14 cellular contexts compared by ENCODE assay signal in the genomic region with DNA sequence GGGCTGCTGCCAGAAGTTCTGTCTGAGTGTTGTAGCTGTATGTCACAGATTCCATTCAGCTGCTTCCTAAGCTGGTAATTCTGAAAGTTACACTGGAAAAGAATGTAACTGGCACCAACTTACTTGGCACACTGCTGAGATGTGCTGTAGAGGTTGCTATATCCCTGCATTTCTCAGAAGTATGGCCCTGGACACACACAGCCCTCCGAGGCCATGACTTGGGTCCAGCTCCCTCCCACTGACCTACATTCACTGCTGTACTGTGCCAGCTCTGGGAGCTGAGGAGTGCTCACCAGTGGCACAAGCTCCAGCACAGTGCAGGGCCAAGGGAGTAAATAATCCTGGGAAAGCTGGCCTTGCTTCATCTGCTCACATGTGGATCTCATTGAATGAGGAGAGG. TPM values are rescaled to one million over a fixed set of nuclear protein-coding genes. Genes with fewer than 3 reads are reported as not detected.
DNase-seq lines count a peak whose midpoint lies in the region; ATAC-seq and TF ChIP-seq lines count a peak whose summit lies in the region.
"Had no signal": no experiment of that assay in that cellular context is flagged by ENCODE, and none has a peak within 500 bp of the region (broad histone marks: within the 10 kb centered on the region; RNA-seq: fewer than 3 reads in every experiment).

No MANE protein-coding gene starts in this region.

- peak; percentile 51 for DNase-seq in AG20443 (ENCODE audit: low spot score)
- DNase-seq in hypothalamus (lab: John Stamatoyannopoulos, UW) = peak in 39 of 51 donors; percentile 2 to 78 (median 35)
- peak; percentile 87 for DNase-seq in sigmoid colon
- no peak for DNase-seq in effector CD8-positive, alpha-beta T cell (lab: John Stamatoyannopoulos, UW)
- no peak for DNase-seq in SKM-1 (lab: John Stamatoyannopoulos, UW; ENCODE audit: unreplicated experiment)
- no peak for DNase-seq in HK-2 (ENCODE audit: unreplicated experiment)
- DNase-seq: activated T-cell treated with anti-CD3 and anti-CD28 coated beads, Interleukin-2, amount 50 U/mL, for 48 hours; BE2C; NCI-H1417 treated with DMSO at 0.1 percent for 48 hours; NCI-H82; stimulated activated naive CD4-positive, alpha-beta T cell had no signal

- peaks cover 75% of the 10 kb centered on the region for H3K36me3 Mint-ChIP-seq in brain

- H3K4me1 ChIP-seq in sigmoid colon = peaks cover 0 to 46% (median 28%) of the 10 kb centered on the region in 4 donors
- H3K4me1 ChIP-seq: BE2C had no signal

- no peak overlapping the region for H3K4me3 ChIP-seq in sigmoid colon

- peak overlapping the region in 2 of 5 experiments; percentile 23 to 54 for H3K4me3 Mint-ChIP-seq in brain

- WGBS in sigmoid colon, 2 donors = 84 to 94% methylated on average over 1 of the region's 1 CpG

- TF ChIP-seq CTCF in brain (conservative IDR thresholded peaks at IDR 0.05) (no peak), sigmoid colon (IDR thresholded peaks at IDR 0.05) (no peak)

- no peaks in the 10 kb centered on the region for H3K27me3 ChIP-seq in sigmoid colon
- H3K27me3 ChIP-seq: BE2C had no signal

- H3K27me3 Mint-ChIP-seq in brain = no peaks in the 10 kb centered on the region

- peak in 1 of 4 donors; percentile 40 for TF ChIP-seq EP300 in sigmoid colon (IDR thresholded peaks at IDR 0.05)

- H3K27ac ChIP-seq in sigmoid colon = peak overlapping the region; percentile 48 to 74 (median 72)

- ATAC-seq in HG03039 (IDR thresholded peaks at IDR 0.05; ENCODE audit: unreplicated experiment) = no peak
- ATAC-seq: activated CD4-positive, CD25-positive, alpha-beta regulatory T cell treated with anti-CD3 and anti-CD28 coated beads, Interleukin-2, amount 50 U/mL, for 24 hours had no signal

- intact Hi-C loops in sigmoid colon (cut with DNase I) = no loop called here

- H3K36me3 ChIP-seq in sigmoid colon = peaks cover 0 to 29% (median 2%) of the 10 kb centered on the region in 4 donors

- no peak for TF ChIP-seq POLR2A in sigmoid colon (IDR thresholded peaks at IDR 0.05)

- H3K9me3 ChIP-seq in sigmoid colon = no peaks in the 10 kb centered on the region
- H3K9me3 ChIP-seq: BE2C had no signal

- no peaks in the 10 kb centered on the region for H3K9me3 Mint-ChIP-seq in brain

- H3K4me1 Mint-ChIP-seq in brain = peaks cover 46% of the 10 kb centered on the region

- peak overlapping the region; percentile 2 to 93 (median 78) for H3K27ac Mint-ChIP-seq in brain

RNA-seq across cellular contexts. Expression of gene TMEM217, which starts 25.8 kb away (rescaled TPM):
- polyA plus RNA-seq in brain (ENCODE audit: insufficient read depth, low read depth, low replicate concordance) (1.1 TPM), sigmoid colon (under 1 TPM; 0.60 to 0.90 (median 0.69) TPM)
- 1 to 10 TPM in 2 of 4 donors, under 1 TPM in 1, not detected in 1; 0.55 to 5.3 (median 1.1) TPM for total RNA-seq in sigmoid colon

RNA-seq across cellular contexts. Expression of gene TBC1D22B, which starts 26.2 kb away (rescaled TPM):
- polyA plus RNA-seq in brain (ENCODE audit: insufficient read depth, low read depth, low replicate concordance) = 16.3 TPM
- 1 to 10 TPM; 6.1 to 7.2 (median 6.3) TPM for total RNA-seq in sigmoid colon
- 10 to 100 TPM in 1 of 3 donors, 1 to 10 TPM in 2; 8.6 to 10.8 (median 9.5) TPM for polyA plus RNA-seq in sigmoid colon

Comparison
In these comparisons a context has a peak if more than half of its experiments do, and no peak if none do; other contexts are left out.
1. DNase-seq: peak in AG20443 (single experiment), hypothalamus (39 of 51) and sigmoid colon (single experiment); none in effector CD8-positive, alpha-beta T cell (single experiment), SKM-1 (single experiment) and HK-2 (single experiment).